Comparison of ENCODE assay signal across 8 cellular contexts in genomic region chr10:52308251-52309031, GRCh38. TPM values are rescaled to one million over a fixed set of nuclear protein-coding genes. Genes with fewer than 3 reads are reported as not detected.
DNase-seq lines count a peak whose midpoint lies in the region; ATAC-seq and TF ChIP-seq lines count a peak whose summit lies in the region.

No MANE protein-coding gene starts in this region.

- H3K4me3 ChIP-seq in astrocyte of the cerebellum (ENCODE audit: low read depth, low read length): peak overlapping the region; percentile 50
- H3K4me3 ChIP-seq in prostate gland: peak overlapping the region; percentile 24 to 26

- intact Hi-C loops in prostate gland (cut with DNase I): no loop called here

- no peaks in the 10 kb centered on the region for H3K9me3 ChIP-seq in prostate gland

- ATAC-seq in GM18858 (IDR thresholded peaks at IDR 0.05; ENCODE audit: unreplicated experiment): peak; percentile 83
- peak; percentile 78 for ATAC-seq in HG02981 (IDR thresholded peaks at IDR 0.05; ENCODE audit: unreplicated experiment)

- TF ChIP-seq POLR2A in prostate gland (IDR thresholded peaks at IDR 0.05): no peak

- no peaks in the 10 kb centered on the region for H3K4me1 ChIP-seq in prostate gland (replicated peaks)

- in situ Hi-C loops in astrocyte of the cerebellum (cut with HindIII; ENCODE audit: low sequenced_read_pairs): loop anchor here (5.0 kb wide), 1 partner anchor 164 kb away; no protein-coding TSS in a partner anchor

- no peak overlapping the region for H3K27ac ChIP-seq in prostate gland

- H3K27me3 ChIP-seq in prostate gland (replicated peaks; ENCODE audit: insufficient read depth): no peaks in the 10 kb centered on the region

- DNase-seq in C1 segment of cervical spinal cord (lab: John Stamatoyannopoulos, UW) (peak in 10 of 14 donors; percentile 24 to 84 (median 62)), NCI-H510A (lab: John Stamatoyannopoulos, UW) (peak; percentile 5), astrocyte of the cerebellum (ENCODE audit: low read depth) (peak; percentile 54), hippocampal formation (lab: John Stamatoyannopoulos, UW) (peak; percentile 51 to 79), prostate gland (ENCODE audit: low spot score) (peak; percentile 62), T1000 (lab: John Stamatoyannopoulos, UW) (no peak)

- 2% methylated on average over 40 of the region's 40 CpGs for WGBS in prostate gland

- TF ChIP-seq CTCF in astrocyte of the cerebellum (IDR thresholded peaks at IDR 0.05; ENCODE audit: low read depth, low read length, missing control alignments): peak; percentile 61
- peak; percentile 23 to 80 (median 68) for TF ChIP-seq CTCF in prostate gland (IDR thresholded peaks at IDR 0.05)

- no peaks in the 10 kb centered on the region for H3K36me3 ChIP-seq in prostate gland

RNA-seq across cellular contexts. Expression of gene DKK1, which starts 5.6 kb away (rescaled TPM):
- 10 to 100 TPM in 1 of 2 donors, 1 to 10 TPM in 1; 6.5 to 10.2 TPM for total RNA-seq in prostate gland
